Comparison of ENCODE assay signal across 18 cellular contexts in the genomic region with DNA sequence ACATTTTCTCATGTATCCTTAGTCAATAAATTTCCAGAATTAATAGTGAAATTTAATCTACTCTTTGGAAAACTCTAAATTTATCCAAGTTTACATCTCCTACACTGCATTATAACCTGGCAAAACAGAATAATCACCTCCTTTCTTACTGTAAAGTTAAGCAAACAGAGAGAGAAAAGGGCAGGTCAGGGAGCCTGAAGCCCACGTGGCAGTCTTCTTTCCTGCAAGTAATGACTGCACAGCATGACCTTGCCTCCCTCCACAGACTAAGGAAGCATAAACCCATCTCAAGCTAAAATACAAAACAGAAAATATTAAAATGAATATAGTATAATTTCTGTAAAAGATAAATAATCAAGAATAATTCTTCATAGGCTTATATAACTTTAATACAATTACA.
"Had no signal": no experiment of that assay in that cellular context is flagged by ENCODE, and none has a peak within 500 bp of the region (broad histone marks: within the 10 kb centered on the region; RNA-seq: fewer than 3 reads in every experiment).

No MANE protein-coding gene starts in this region.

- H3K27me3 ChIP-seq: colonic mucosa, foreskin keratinocyte, stomach, transverse colon had no signal

- H3K36me3 ChIP-seq: colonic mucosa, stomach, thoracic aorta, transverse colon had no signal

- H3K4me3 ChIP-seq: colonic mucosa, stomach, thoracic aorta, transverse colon had no signal

- H3K27ac ChIP-seq: colonic mucosa, foreskin keratinocyte, stomach, thoracic aorta, transverse colon had no signal

- FAIRE-seq: endothelial cell of umbilical vein had no signal

- H3K4me1 ChIP-seq: colonic mucosa, foreskin keratinocyte, stomach, transverse colon had no signal

- H3K9me3 ChIP-seq: colonic mucosa, thoracic aorta, transverse colon had no signal

- DNase-seq: colonic mucosa; dermis blood vessel endothelial cell; erythroblast; foreskin keratinocyte; immature natural killer cell; kidney; left cardiac atrium; left ventricle myocardium superior; naive thymus-derived CD4-positive, alpha-beta T cell; nephron progenitor cell; posterior cingulate gyrus; stimulated activated CD4-positive, alpha-beta T cell treated with anti-CD3 and anti-CD28 coated beads, Interleukin-2, amount 100 ng/mL, for 24 hours; stimulated activated naive CD4-positive, alpha-beta T cell; stomach; substantia nigra; transverse colon had no signal
